11 cellular contexts compared by ENCODE assay signal in the genomic region with DNA sequence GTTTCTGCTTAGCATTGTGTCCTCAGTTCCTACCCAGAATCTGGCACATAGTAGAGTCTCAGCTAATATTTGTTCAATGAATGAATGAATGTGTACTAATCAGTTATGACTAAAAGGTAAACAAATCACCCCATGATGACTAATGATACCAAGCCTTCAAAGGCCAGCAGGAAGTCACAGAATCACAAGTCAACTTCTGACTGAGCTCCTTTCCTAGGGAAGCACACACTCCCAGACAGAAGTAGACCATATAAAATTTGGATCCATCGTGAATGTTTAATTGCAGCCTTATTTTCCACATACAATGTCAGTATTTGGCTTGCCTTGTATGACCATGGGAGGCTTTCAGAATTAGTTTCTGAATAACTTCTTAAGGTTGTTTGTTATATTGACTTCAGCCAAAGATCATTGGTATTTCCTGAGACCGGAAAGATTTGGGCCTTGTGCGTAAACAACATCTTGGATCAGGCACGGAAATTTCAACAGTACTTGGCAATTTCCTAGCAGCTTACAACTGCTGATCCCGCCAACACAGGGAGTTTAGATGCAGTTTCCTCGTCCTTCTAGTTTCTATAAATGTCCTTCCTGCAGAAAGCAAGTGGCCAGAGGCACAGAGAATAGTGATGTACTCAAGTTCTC.
DNase-seq lines count a peak whose midpoint lies in the region; ATAC-seq and TF ChIP-seq lines count a peak whose summit lies in the region.
"Had no signal": no experiment of that assay in that cellular context is flagged by ENCODE, and none has a peak within 500 bp of the region (broad histone marks: within the 10 kb centered on the region; RNA-seq: fewer than 3 reads in every experiment).

No MANE protein-coding gene starts in this region.

- H3K27ac Mint-ChIP-seq in natural killer cell treated with Interleukin-12 subunit alpha and Interleukin-12 subunit beta and Interleukin-15 and Interleukin-18, amount 100 ng/mL, for 72 hours: no peak overlapping the region
- H3K27ac Mint-ChIP-seq in stimulated activated memory B cell treated with anti-CD40 and anti-IgM and Interleukin-4, amounts not matched to agents 10 μg/mL and 1 μg/mL and 100 μg/mL, for 72 hours: no peak overlapping the region
- H3K27ac Mint-ChIP-seq: CD8-positive, alpha-beta T cell had no signal

- H3K4me1 ChIP-seq in adipocyte (ENCODE audit: control insufficient read depth, insufficient read depth, low read length) (peaks cover 12% of the 10 kb centered on the region), sigmoid colon (no peaks in the 10 kb centered on the region)

- WGBS in sigmoid colon, 2 donors: 56 to 62% methylated on average over 6 of the region's 6 CpGs

- ATAC-seq in left cardiac atrium (peak; percentile 85 to 88), GM18868 (IDR thresholded peaks at IDR 0.05; ENCODE audit: unreplicated experiment) (no peak)
- ATAC-seq in natural killer cell treated with Interleukin-12 subunit alpha and Interleukin-12 subunit beta and Interleukin-15 and Interleukin-18, amount 100 ng/mL, for 72 hours: no peak
- ATAC-seq in stimulated activated memory B cell treated with anti-CD40 and anti-IgM and Interleukin-4, amounts not matched to agents 10 μg/mL and 1 μg/mL and 100 μg/mL, for 72 hours: no peak
- ATAC-seq: CD8-positive, alpha-beta T cell had no signal

- H3K9ac ChIP-seq in adipocyte (ENCODE audit: low read length): no peak overlapping the region

- H3K4me3 ChIP-seq in adipocyte (ENCODE audit: low read length) (peak overlapping the region; percentile 14), sigmoid colon (no peak overlapping the region)

- no peaks in the 10 kb centered on the region for H3K36me3 Mint-ChIP-seq in natural killer cell treated with Interleukin-12 subunit alpha and Interleukin-12 subunit beta and Interleukin-15 and Interleukin-18, amount 100 ng/mL, for 72 hours
- H3K36me3 Mint-ChIP-seq in stimulated activated memory B cell treated with anti-CD40 and anti-IgM and Interleukin-4, amounts not matched to agents 10 μg/mL and 1 μg/mL and 100 μg/mL, for 72 hours: no peaks in the 10 kb centered on the region
- H3K36me3 Mint-ChIP-seq: CD8-positive, alpha-beta T cell had no signal

- H3K27me3 Mint-ChIP-seq in natural killer cell treated with Interleukin-12 subunit alpha and Interleukin-12 subunit beta and Interleukin-15 and Interleukin-18, amount 100 ng/mL, for 72 hours: peaks cover 5 to 7% of the 10 kb centered on the region in 2 donors
- H3K27me3 Mint-ChIP-seq in stimulated activated memory B cell treated with anti-CD40 and anti-IgM and Interleukin-4, amounts not matched to agents 10 μg/mL and 1 μg/mL and 100 μg/mL, for 72 hours: peaks cover 10% of the 10 kb centered on the region

- H3K27me3 ChIP-seq in adipocyte (replicated peaks; ENCODE audit: control insufficient read depth, insufficient read depth, low read length) (no peaks in the 10 kb centered on the region), sigmoid colon (no peaks in the 10 kb centered on the region)

- H3K4me1 Mint-ChIP-seq in natural killer cell treated with Interleukin-12 subunit alpha and Interleukin-12 subunit beta and Interleukin-15 and Interleukin-18, amount 100 ng/mL, for 72 hours (ENCODE audit: low read depth in 2 of 2): peaks cover 5 to 11% of the 10 kb centered on the region in 2 donors
- H3K4me1 Mint-ChIP-seq in stimulated activated memory B cell treated with anti-CD40 and anti-IgM and Interleukin-4, amounts not matched to agents 10 μg/mL and 1 μg/mL and 100 μg/mL, for 72 hours: no peaks in the 10 kb centered on the region

- no peaks in the 10 kb centered on the region for H3K36me3 ChIP-seq in adipocyte (ENCODE audit: control insufficient read depth, insufficient read depth, low read length, severe bottlenecking)
- H3K36me3 ChIP-seq in sigmoid colon: no peaks in the 10 kb centered on the region

- peak overlapping the region; percentile 17 to 62 (median 39) for H3K27ac ChIP-seq in sigmoid colon

- no peak for TF ChIP-seq CTCF in sigmoid colon (IDR thresholded peaks at IDR 0.05)

- H3K9me3 ChIP-seq in adipocyte (ENCODE audit: control insufficient read depth, low read length) (no peaks in the 10 kb centered on the region), sigmoid colon (no peaks in the 10 kb centered on the region)

- DNase-seq in DMS53 (lab: John Stamatoyannopoulos, UW) (peak; percentile 85), adipocyte (ENCODE audit: low read depth) (no peak), left cardiac atrium (peak; percentile 28), sigmoid colon (peak; percentile 76)
- no peak for DNase-seq in activated T-cell treated with anti-CD3 and anti-CD28 coated beads, Interleukin-2, amount 50 U/mL, for 1 hour
- no peak for DNase-seq in natural killer cell treated with Interleukin-12 subunit alpha and Interleukin-12 subunit beta and Interleukin-15 and Interleukin-18, amount 100 ng/mL, for 72 hours (ENCODE audit: low spot score)
- DNase-seq: CD8-positive, alpha-beta T cell; NCI-H446 treated with DMSO at 0.1 percent for 48 hours; nucleus accumbens had no signal

- no peak overlapping the region for H3K4me3 Mint-ChIP-seq in natural killer cell treated with Interleukin-12 subunit alpha and Interleukin-12 subunit beta and Interleukin-15 and Interleukin-18, amount 100 ng/mL, for 72 hours
- H3K4me3 Mint-ChIP-seq in stimulated activated memory B cell treated with anti-CD40 and anti-IgM and Interleukin-4, amounts not matched to agents 10 μg/mL and 1 μg/mL and 100 μg/mL, for 72 hours: no peak overlapping the region
- H3K4me3 Mint-ChIP-seq: CD8-positive, alpha-beta T cell had no signal

- no peaks in the 10 kb centered on the region for H3K9me3 Mint-ChIP-seq in natural killer cell treated with Interleukin-12 subunit alpha and Interleukin-12 subunit beta and Interleukin-15 and Interleukin-18, amount 100 ng/mL, for 72 hours
- no peaks in the 10 kb centered on the region for H3K9me3 Mint-ChIP-seq in stimulated activated memory B cell treated with anti-CD40 and anti-IgM and Interleukin-4, amounts not matched to agents 10 μg/mL and 1 μg/mL and 100 μg/mL, for 72 hours

- intact Hi-C loops in left cardiac atrium (cut with DNase I): no loop called here
- intact Hi-C loops in sigmoid colon (cut with DNase I): no loop called here

- no peak for TF ChIP-seq EP300 in sigmoid colon (IDR thresholded peaks at IDR 0.05)

- no peak for TF ChIP-seq POLR2A in sigmoid colon (IDR thresholded peaks at IDR 0.05)

Comparison
In these comparisons a context has a peak if more than half of its experiments do, and no peak if none do; other contexts are left out.
1. DNase-seq: peak in DMS53 (single experiment), left cardiac atrium (single experiment) and sigmoid colon (single experiment); none in adipocyte (single experiment), activated T-cell treated with anti-CD3 and anti-CD28 coated beads, Interleukin-2, amount 50 U/mL, for 1 hour (single experiment) and natural killer cell treated with Interleukin-12 subunit alpha and Interleukin-12 subunit beta and Interleukin-15 and Interleukin-18, amount 100 ng/mL, for 72 hours (single experiment).
2. ATAC-seq: peak in left cardiac atrium (2 of 2); none in natural killer cell treated with Interleukin-12 subunit alpha and Interleukin-12 subunit beta and Interleukin-15 and Interleukin-18, amount 100 ng/mL, for 72 hours (0 of 2), GM18868 (single experiment) and stimulated activated memory B cell treated with anti-CD40 and anti-IgM and Interleukin-4, amounts not matched to agents 10 μg/mL and 1 μg/mL and 100 μg/mL, for 72 hours (single experiment).